1 cellular context compared by ENCODE assay signal in genomic region chr12:6205761-6206160, GRCh38.
TF ChIP-seq lines count a peak whose summit lies in the region.

No MANE protein-coding gene starts in this region.

TF ChIP-seq in IMR-90, 13 proteins besides CTCF, POLR2A, EP300 and RAD21 (continued from another document):
- no peak for TF ChIP-seq CHD1 (IDR thresholded peaks at IDR 0.05; ENCODE audit: low read depth, low read length)
- no peak for TF ChIP-seq NFE2L2 (IDR thresholded peaks at IDR 0.05; ENCODE audit: low read depth, low read length)
- no peak for TF ChIP-seq MAZ (IDR thresholded peaks at IDR 0.05; ENCODE audit: borderline replicate concordance, low read depth, low read length)
- TF ChIP-seq ELK1 (IDR thresholded peaks at IDR 0.05; ENCODE audit: borderline replicate concordance, low read depth, low read length) = no peak
- no peak for TF ChIP-seq CEBPB (IDR thresholded peaks at IDR 0.05; ENCODE audit: low read depth, low read length)
